14 cellular contexts compared by ENCODE assay signal in genomic region chr22:21961886-21962654, GRCh38. TPM values are rescaled to one million over a fixed set of nuclear protein-coding genes. Genes with fewer than 3 reads are reported as not detected.
A peak's percentile ranks its signal among the peaks of the same experiment; 100 is the strongest.
DNase-seq lines count a peak whose midpoint lies in the region; ATAC-seq and TF ChIP-seq lines count a peak whose summit lies in the region.
"Had no signal": no experiment of that assay in that cellular context is flagged by ENCODE, and none has a peak within 500 bp of the region (broad histone marks: within the 10 kb centered on the region; RNA-seq: fewer than 3 reads in every experiment).

No MANE protein-coding gene starts in this region.

- H3K9me3 ChIP-seq in mucosa of descending colon: no peaks in the 10 kb centered on the region

- peaks cover 50% of the 10 kb centered on the region for H3K36me3 Mint-ChIP-seq in WTC11

- H3K27me3 Mint-ChIP-seq in WTC11 (ENCODE audit: low read depth): no peaks in the 10 kb centered on the region
- H3K27me3 Mint-ChIP-seq: CD4-positive, alpha-beta T cell had no signal

- no peak for TF ChIP-seq POLR2A in GM18505 (IDR thresholded peaks at IDR 0.05; ENCODE audit: borderline replicate concordance, extremely low read depth, insufficient read depth, insufficient read length)

- CTCF ChIA-PET in WTC11 (lab: Charles Lee): interaction anchor here (0.7 to 2.0 kb wide), 2 partner anchors 10 kb away, joined by 3 to 6 read pairs; partner anchors contain the start of gene PPM1F

- POLR2A ChIA-PET in WTC11 (lab: Charles Lee): no interaction called here

- ATAC-seq in mucosa of descending colon: peak; percentile 86
- no peak for ATAC-seq in WTC11
- ATAC-seq in GM19455 (IDR thresholded peaks at IDR 0.05; ENCODE audit: unreplicated experiment): no peak
- no peak for ATAC-seq in GM18505 (IDR thresholded peaks at IDR 0.05; ENCODE audit: unreplicated experiment)

- TF ChIP-seq CTCF in cardiac fibroblast (IDR thresholded peaks at IDR 0.05; ENCODE audit: low read depth, low read length) (no peak), mucosa of descending colon (IDR thresholded peaks at IDR 0.05) (no peak), WTC11 (IDR thresholded peaks at IDR 0.05) (no peak)

- no peak overlapping the region for H3K27ac Mint-ChIP-seq in WTC11
- H3K27ac Mint-ChIP-seq: CD4-positive, alpha-beta T cell; T-helper 1 cell treated with Interleukin-12 subunit alpha and Interleukin-12 subunit beta and Interleukin-4 antibody, amounts not matched to agents 30 μg/mL and 1 μg/mL, for 36 hours had no signal

- H3K36me3 ChIP-seq in mucosa of descending colon (ENCODE audit: low read depth): no peaks in the 10 kb centered on the region

- no peaks in the 10 kb centered on the region for H3K4me1 Mint-ChIP-seq in WTC11

- H3K4me1 ChIP-seq in mucosa of descending colon (ENCODE audit: low read depth): peaks cover 6% of the 10 kb centered on the region

- H3K9me3 Mint-ChIP-seq in WTC11: no peaks in the 10 kb centered on the region
- H3K9me3 Mint-ChIP-seq: CD4-positive, alpha-beta T cell; T-helper 1 cell treated with Interleukin-12 subunit alpha and Interleukin-12 subunit beta and Interleukin-4 antibody, amounts not matched to agents 30 μg/mL and 1 μg/mL, for 36 hours had no signal

- intact Hi-C loops in mucosa of descending colon (cut with DNase I, micrococcal nuclease): no loop called here

- H3K4me3 ChIP-seq in cardiac fibroblast (replicated peaks in 1 of 2; ENCODE audit: low read depth in 2 of 2, low read length in 2 of 2) (no peak overlapping the region), mucosa of descending colon (no peak overlapping the region)

- no peak overlapping the region for H3K4me3 Mint-ChIP-seq in WTC11
- H3K4me3 Mint-ChIP-seq: CD4-positive, alpha-beta T cell; T-helper 1 cell treated with Interleukin-12 subunit alpha and Interleukin-12 subunit beta and Interleukin-4 antibody, amounts not matched to agents 30 μg/mL and 1 μg/mL, for 36 hours had no signal

- DNase-seq in COLO829 (ENCODE audit: low spot score) (peak; percentile 39), HT1080 (ENCODE audit: low read depth) (peak; percentile 64), cardiac fibroblast (ENCODE audit: low read depth in 2 of 2) (peak; percentile 25 to 77), mucosa of descending colon (peak in 1 of 3 donors; percentile 26), Ammon's horn (ENCODE audit: low spot score) (no peak), WTC11 (ENCODE audit: low spot score) (no peak)
- DNase-seq: activated gamma-delta T cell treated with Interleukin-2 at 50 U/mL for 16 hours; CD4-positive, alpha-beta T cell; NCI-H2029; stimulated activated CD4-positive, alpha-beta T cell treated with anti-CD3 and anti-CD28 coated beads, Interleukin-1b, Interleukin-23, amount 100 ng/mL, for 48 hours; stimulated activated naive CD4-positive, alpha-beta T cell had no signal

TF ChIP-seq in WTC11, 78 proteins besides CTCF, POLR2A, EP300 and RAD21:
- TF ChIP-seq NFYB (CRISPR knock-in tag; conservative IDR thresholded peaks at IDR 0.05; ENCODE audit: low read depth) (no peak), ZNF263 (CRISPR knock-in tag; IDR thresholded peaks at IDR 0.05; ENCODE audit: low read depth) (no peak)
- TF ChIP-seq, protein P1, sequence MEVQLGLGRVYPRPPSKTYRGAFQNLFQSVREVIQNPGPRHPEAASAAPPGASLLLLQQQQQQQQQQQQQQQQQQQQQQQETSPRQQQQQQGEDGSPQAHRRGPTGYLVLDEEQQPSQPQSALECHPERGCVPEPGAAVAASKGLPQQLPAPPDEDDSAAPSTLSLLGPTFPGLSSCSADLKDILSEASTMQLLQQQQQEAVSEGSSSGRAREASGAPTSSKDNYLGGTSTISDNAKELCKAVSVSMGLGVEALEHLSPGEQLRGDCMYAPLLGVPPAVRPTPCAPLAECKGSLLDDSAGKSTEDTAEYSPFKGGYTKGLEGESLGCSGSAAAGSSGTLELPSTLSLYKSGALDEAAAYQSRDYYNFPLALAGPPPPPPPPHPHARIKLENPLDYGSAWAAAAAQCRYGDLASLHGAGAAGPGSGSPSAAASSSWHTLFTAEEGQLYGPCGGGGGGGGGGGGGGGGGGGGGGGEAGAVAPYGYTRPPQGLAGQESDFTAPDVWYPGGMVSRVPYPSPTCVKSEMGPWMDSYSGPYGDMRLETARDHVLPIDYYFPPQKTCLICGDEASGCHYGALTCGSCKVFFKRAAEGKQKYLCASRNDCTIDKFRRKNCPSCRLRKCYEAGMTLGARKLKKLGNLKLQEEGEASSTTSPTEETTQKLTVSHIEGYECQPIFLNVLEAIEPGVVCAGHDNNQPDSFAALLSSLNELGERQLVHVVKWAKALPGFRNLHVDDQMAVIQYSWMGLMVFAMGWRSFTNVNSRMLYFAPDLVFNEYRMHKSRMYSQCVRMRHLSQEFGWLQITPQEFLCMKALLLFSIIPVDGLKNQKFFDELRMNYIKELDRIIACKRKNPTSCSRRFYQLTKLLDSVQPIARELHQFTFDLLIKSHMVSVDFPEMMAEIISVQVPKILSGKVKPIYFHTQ (CRISPR knock-in tag; IDR thresholded peaks at IDR 0.05): no peak
- TF ChIP-seq, protein P2, sequence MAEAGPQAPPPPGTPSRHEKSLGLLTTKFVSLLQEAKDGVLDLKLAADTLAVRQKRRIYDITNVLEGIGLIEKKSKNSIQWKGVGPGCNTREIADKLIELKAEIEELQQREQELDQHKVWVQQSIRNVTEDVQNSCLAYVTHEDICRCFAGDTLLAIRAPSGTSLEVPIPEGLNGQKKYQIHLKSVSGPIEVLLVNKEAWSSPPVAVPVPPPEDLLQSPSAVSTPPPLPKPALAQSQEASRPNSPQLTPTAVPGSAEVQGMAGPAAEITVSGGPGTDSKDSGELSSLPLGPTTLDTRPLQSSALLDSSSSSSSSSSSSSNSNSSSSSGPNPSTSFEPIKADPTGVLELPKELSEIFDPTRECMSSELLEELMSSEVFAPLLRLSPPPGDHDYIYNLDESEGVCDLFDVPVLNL (CRISPR knock-in tag; IDR thresholded peaks at IDR 0.05; ENCODE audit: borderline replicate concordance, low read depth): no peak

RNA-seq across cellular contexts. Expression of gene PPM1F, which starts 9.4 kb away (rescaled TPM):
- 75.2 and 84.4 TPM in 2 replicates for total RNA-seq in HT1080 (2014; rRNA removed; shearing (Covaris generic))
- polyA plus RNA-seq in HT1080 (2015; cell fraction: cytosol; rRNA removed): 51.7 and 54.0 TPM in 2 replicates
- 66.6 and 73.5 TPM in 2 replicates for polyA plus RNA-seq in HT1080 (2015; cell fraction: nucleus; rRNA removed)
- total RNA-seq in mucosa of descending colon (10 to 100 TPM; 10.5 to 27.5 (median 14.8) TPM), WTC11 (2021) (23.9 to 30.6 TPM (median 28.6 TPM) in 3 replicates)

RNA-seq across cellular contexts. Expression of gene TOP3B, which starts 20.5 kb away (rescaled TPM):
- 42.5 and 48.9 TPM in 2 replicates for total RNA-seq in HT1080 (2014; rRNA removed; shearing (Covaris generic))
- 14.3 and 17.5 TPM in 2 replicates for polyA plus RNA-seq in HT1080 (2015; cell fraction: cytosol; rRNA removed)
- 82.7 and 96.4 TPM in 2 replicates for polyA plus RNA-seq in HT1080 (2015; cell fraction: nucleus; rRNA removed)
- 10 to 100 TPM; 30.4 to 40.0 (median 38.3) TPM for total RNA-seq in mucosa of descending colon
- total RNA-seq in WTC11 (2021): 52.5 to 68.6 TPM (median 52.7 TPM) in 3 replicates

Comparison
In these comparisons a context has a peak if more than half of its experiments do, and no peak if none do; other contexts are left out.
1. DNase-seq: peak in COLO829 (single experiment), HT1080 (single experiment) and cardiac fibroblast (2 of 2); none in Ammon's horn (single experiment) and WTC11 (single experiment).